14 cellular contexts compared by ENCODE assay signal in genomic region chr22:32850591-32851517, GRCh38. TPM values are rescaled to one million over a fixed set of nuclear protein-coding genes. Genes with fewer than 3 reads are reported as not detected.
A peak's percentile ranks its signal among the peaks of the same experiment; 100 is the strongest.
DNase-seq lines count a peak whose midpoint lies in the region; ATAC-seq, FAIRE-seq and TF ChIP-seq lines count a peak whose summit lies in the region.
"Had no signal": no experiment of that assay in that cellular context is flagged by ENCODE, and none has a peak within 500 bp of the region (broad histone marks: within the 10 kb centered on the region; RNA-seq: fewer than 3 reads in every experiment).

No MANE protein-coding gene starts in this region.

- H3K27ac ChIP-seq in liver (ENCODE audit: low read depth in 1 of 2, low read length in 2 of 2) (no peak overlapping the region), HepG2 (ENCODE audit: extremely low read length, insufficient read depth, low read length) (no peak overlapping the region), aorta (ENCODE audit: low read depth in 1 of 2, low read length in 2 of 2) (peak overlapping the region; percentile 68 to 73)
- H3K27ac ChIP-seq: foreskin keratinocyte had no signal

- H3K9ac ChIP-seq in liver (ENCODE audit: low read depth in 1 of 2, low read length in 2 of 2) (no peak overlapping the region), HepG2 (ENCODE audit: insufficient read depth, low read depth, low read length) (no peak overlapping the region)

- no peak for TF ChIP-seq POLR2A in HepG2 (IDR thresholded peaks at IDR 0.05; ENCODE audit: insufficient read depth in 1 of 2, low read depth in 2 of 2, low read length in 2 of 2)

- peaks cover 0 to 2% (median 0%) of the 10 kb centered on the region in 4 donors for H3K36me3 ChIP-seq in liver (ENCODE audit: control insufficient read depth in 4 of 4, insufficient read depth in 3 of 4, low read depth in 1 of 4, low read length in 3 of 4)
- peaks cover 6 to 74% of the 10 kb centered on the region in 2 experiments; a peak in 4 of 5 replicates for H3K36me3 ChIP-seq in HepG2 (replicated peaks in 1 of 2; ENCODE audit: control insufficient read depth in 1 of 2, insufficient read depth in 2 of 2, low read length in 2 of 2)
- no peaks in the 10 kb centered on the region for H3K36me3 ChIP-seq in aorta (ENCODE audit: control insufficient read depth in 1 of 2, insufficient read depth in 2 of 2, low read length in 1 of 2)

- TF ChIP-seq RAD21 in liver (IDR thresholded peaks at IDR 0.05) = peak; percentile 7 to 9
- TF ChIP-seq RAD21 in HepG2 (CRISPR knock-in tag; IDR thresholded peaks at IDR 0.05) = no peak

- POLR2A ChIA-PET in HepG2 (lab: Yijun Ruan, JAX) = no interaction called here

- in situ Hi-C loops in HepG2 (cut with HindIII; ENCODE audit: extremely low pct_ligation_motif_present, low pct_unique_long_range_greater_than_20kb) = no loop called here

- H2AFZ ChIP-seq in HepG2 (ENCODE audit: low read length) = no peak overlapping the region

- no peak for FAIRE-seq in HepG2 (lab: Jason Lieb, UNC)

- no TSS peak for BruUV-seq in HepG2 (replicated peaks; lab: Mats Ljungman, UMichigan)

- H3K9me3 ChIP-seq in liver (ENCODE audit: control insufficient read depth in 4 of 4, low read length in 3 of 4) = no peaks in the 10 kb centered on the region
- no peaks in the 10 kb centered on the region for H3K9me3 ChIP-seq in HepG2 (ENCODE audit: low read length)
- H3K9me3 ChIP-seq in aorta (ENCODE audit: control insufficient read depth, low read length) = no peaks in the 10 kb centered on the region

- no peak overlapping the region for H3K4me2 ChIP-seq in HepG2 (ENCODE audit: low read depth, low read length)

- intact Hi-C loops in HepG2 (cut with micrococcal nuclease; ENCODE audit: unreplicated experiment) (no loop called here), posterior vena cava (cut with DNase I) (no loop called here), aorta (cut with DNase I) (loop anchor here in 1 of 2 donors (5.0 kb wide), 1 partner anchor 49 kb away; the partner anchor contains the start of gene TIMP3)

- TF ChIP-seq CTCF in liver (IDR thresholded peaks at IDR 0.05; ENCODE audit: low read depth, low read length, missing input control) (no peak), HepG2 (CRISPR knock-in tag; IDR thresholded peaks at IDR 0.05) (no peak)

- ATAC-seq in HepG2 (no peak), aorta (ENCODE audit: low FRiP score) (peak; percentile 81), GM18498 (IDR thresholded peaks at IDR 0.05; ENCODE audit: unreplicated experiment) (no peak), GM19395 (IDR thresholded peaks at IDR 0.05; ENCODE audit: unreplicated experiment) (no peak)
- ATAC-seq: foreskin keratinocyte; naive thymus-derived CD8-positive, alpha-beta T cell; PC-3 had no signal

- no peaks in the 10 kb centered on the region for H3K79me2 ChIP-seq in HepG2 (ENCODE audit: insufficient read depth, low read length)

- no peak overlapping the region for H3K4me3 ChIP-seq in liver (ENCODE audit: low read depth in 1 of 3, low read length in 3 of 3)
- no peak overlapping the region for H3K4me3 ChIP-seq in HepG2 (replicated peaks in 1 of 3; ENCODE audit: insufficient read depth in 1 of 3, low read depth in 2 of 3, low read length in 3 of 3)
- H3K4me3 ChIP-seq in aorta (ENCODE audit: low read length in 2 of 2) = no peak overlapping the region

- CTCF ChIA-PET in HepG2 (lab: Yijun Ruan, JAX; ENCODE audit: low intra/inter-chr PET ratio, low total read pairs) = no interaction called here

- 75% methylated on average over 11 of the region's 11 CpGs for WGBS in liver
- WGBS in HepG2 (ENCODE audit: low lambda C conversion rate) = 95% methylated on average over 10 of the region's 11 CpGs
- WGBS in aorta, 2 donors = 16% methylated on average over 11 of the region's 11 CpGs

- H3K4me1 ChIP-seq in liver (ENCODE audit: control insufficient read depth in 4 of 4, insufficient read depth in 4 of 4, low read length in 3 of 4) (peaks cover 3 to 13% (median 7%) of the 10 kb centered on the region in 4 donors), HepG2 (ENCODE audit: insufficient read depth, low read length) (no peaks in the 10 kb centered on the region), aorta (ENCODE audit: control insufficient read depth in 1 of 2, insufficient read depth in 2 of 2, low read length in 2 of 2) (peaks cover 3 to 11% of the 10 kb centered on the region in 2 donors)

- H3K27me3 ChIP-seq in liver (ENCODE audit: control insufficient read depth in 4 of 4, insufficient read depth in 4 of 4, low read length in 3 of 4) = no peaks in the 10 kb centered on the region
- no peaks in the 10 kb centered on the region for H3K27me3 ChIP-seq in HepG2 (ENCODE audit: control insufficient read depth in 1 of 2, insufficient read depth in 2 of 2, low read length in 2 of 2)
- no peaks in the 10 kb centered on the region for H3K27me3 ChIP-seq in aorta (ENCODE audit: control insufficient read depth in 1 of 2, insufficient read depth in 2 of 2, low read length in 1 of 2)
- H3K27me3 ChIP-seq: foreskin keratinocyte had no signal

- DNase-seq in HepG2 (ENCODE audit: low spot score) = no peak
- DNase-seq in iris pigment epithelial cell (ENCODE audit: low read depth) = peak; percentile 5
- peak; percentile 95 for DNase-seq in posterior vena cava (ENCODE audit: low spot score)
- DNase-seq in aorta = peak; percentile 89 to 90
- no peak for DNase-seq in H4 (ENCODE audit: low spot score)
- DNase-seq: 8988T; DND-41; foreskin keratinocyte; naive thymus-derived CD8-positive, alpha-beta T cell; PC-3; stimulated activated CD4-positive, alpha-beta T cell treated with anti-CD3 and anti-CD28 coated beads, Interleukin-2, amount 100 ng/mL, for 24 hours had no signal

- H4K20me1 ChIP-seq in HepG2 (ENCODE audit: insufficient read depth, low read length) = peaks cover 6% of the 10 kb centered on the region

- TF ChIP-seq EP300 in HepG2 (IDR thresholded peaks at IDR 0.05; ENCODE audit: low read depth in 2 of 2, low read length in 2 of 2) = no peak
- TF ChIP-seq EP300 in HepG2 (CRISPR knock-in tag; IDR thresholded peaks at IDR 0.05; ENCODE audit: borderline replicate concordance) = no peak

TF ChIP-seq in liver, 16 proteins besides CTCF, POLR2A, EP300 and RAD21:
- TF ChIP-seq MAX (IDR thresholded peaks at IDR 0.05) (no peak), HNF4A (conservative IDR thresholded peaks at IDR 0.05) (peak; percentile 8 to 28), RXRA (IDR thresholded peaks at IDR 0.05) (peak in 1 of 2 donors; percentile 10), YY1 (IDR thresholded peaks at IDR 0.05) (no peak)
TF ChIP-seq in liver: peak in this region for 2.

TF ChIP-seq in HepG2, 621 proteins besides CTCF, POLR2A, EP300 and RAD21:
- TF ChIP-seq ZIK1 (CRISPR knock-in tag; IDR thresholded peaks at IDR 0.05; ENCODE audit: borderline replicate concordance, low read depth) = no peak
- TF ChIP-seq, protein P1, sequence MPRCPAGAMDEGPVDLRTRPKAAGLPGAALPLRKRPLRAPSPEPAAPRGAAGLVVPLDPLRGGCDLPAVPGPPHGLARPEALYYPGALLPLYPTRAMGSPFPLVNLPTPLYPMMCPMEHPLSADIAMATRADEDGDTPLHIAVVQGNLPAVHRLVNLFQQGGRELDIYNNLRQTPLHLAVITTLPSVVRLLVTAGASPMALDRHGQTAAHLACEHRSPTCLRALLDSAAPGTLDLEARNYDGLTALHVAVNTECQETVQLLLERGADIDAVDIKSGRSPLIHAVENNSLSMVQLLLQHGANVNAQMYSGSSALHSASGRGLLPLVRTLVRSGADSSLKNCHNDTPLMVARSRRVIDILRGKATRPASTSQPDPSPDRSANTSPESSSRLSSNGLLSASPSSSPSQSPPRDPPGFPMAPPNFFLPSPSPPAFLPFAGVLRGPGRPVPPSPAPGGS (CRISPR knock-in tag; IDR thresholded peaks at IDR 0.05) = no peak
- TF ChIP-seq ZBTB3 (CRISPR knock-in tag; IDR thresholded peaks at IDR 0.05; ENCODE audit: borderline replicate concordance, low read depth) = no peak
- TF ChIP-seq ZZZ3 (CRISPR knock-in tag; IDR thresholded peaks at IDR 0.05; ENCODE audit: borderline replicate concordance) = no peak
- TF ChIP-seq ZNF839 (CRISPR knock-in tag; IDR thresholded peaks at IDR 0.05; ENCODE audit: borderline replicate concordance) = no peak
TF ChIP-seq in HepG2: peak in this region for 0.

RNA-seq across cellular contexts. Expression of gene TIMP3, which starts 49.3 kb away (rescaled TPM):
- total RNA-seq in liver = 10 to 100 TPM; 28.0 to 44.0 TPM
- 10 to 100 TPM; 30.7 to 31.7 TPM for polyA plus RNA-seq in liver
- total RNA-seq in HepG2 (2016; rRNA removed; fragmentation: Illumina TruSeq; extraction: Trizol) = 28.7 and 57.3 TPM in 2 replicates
- total RNA-seq in HepG2 (2016; cell fraction: cytosol; rRNA removed; fragmentation: Illumina TruSeq; extraction: Trizol; ENCODE audit: low read depth) = 5.1 and 5.6 TPM in 2 replicates
- total RNA-seq in HepG2 (2016; cell fraction: insoluble cytoplasmic fraction; rRNA removed; fragmentation: Illumina TruSeq; extraction: Trizol) = 26.3 and 55.6 TPM in 2 replicates
- 17.2 and 19.0 TPM in 2 replicates for total RNA-seq in HepG2 (2016; cell fraction: membrane; rRNA removed; fragmentation: Illumina TruSeq; extraction: Trizol)
- 55.3 and 66.5 TPM in 2 replicates for total RNA-seq in HepG2 (2016; cell fraction: nucleus; rRNA removed; fragmentation: Illumina TruSeq; extraction: Trizol)
- polyA plus RNA-seq in HepG2 (2011; rRNA removed) = 75.2 and 86.6 TPM in 2 replicates
- 67.3 and 72.2 TPM in 2 replicates for polyA plus RNA-seq in HepG2 (2011; cell fraction: cytosol; rRNA removed)
- polyA plus RNA-seq in HepG2 (2011; cell fraction: nucleus; rRNA removed) = 29.5 and 30.5 TPM in 2 replicates
- polyA plus RNA-seq in HepG2 (2012) = 89.9 and 107 TPM in 2 replicates
- 5.5 TPM in 2 replicates for polyA plus RNA-seq in HepG2 (2016; cell fraction: cytosol; fragmentation: Illumina TruSeq; extraction: Trizol; ENCODE audit: low read depth)
- polyA plus RNA-seq in HepG2 (2016; cell fraction: insoluble cytoplasmic fraction; fragmentation: Illumina TruSeq; extraction: Trizol; ENCODE audit: low read depth) = 30.6 and 38.9 TPM in 2 replicates
- 12.2 and 12.9 TPM in 2 replicates for polyA plus RNA-seq in HepG2 (2016; cell fraction: membrane; fragmentation: Illumina TruSeq; extraction: Trizol; ENCODE audit: low read depth)
- polyA plus RNA-seq in HepG2 (2016; cell fraction: nucleus; fragmentation: Illumina TruSeq; extraction: Trizol; ENCODE audit: insufficient read depth, low read depth) = 90.8 and 96.2 TPM in 2 replicates
- polyA minus RNA-seq in HepG2 (2011; rRNA and poly(A)+ RNA removed; ENCODE audit: low replicate concordance) = 7.2 and 107 TPM in 2 replicates
- 51.1 and 55.3 TPM in 2 replicates for polyA minus RNA-seq in HepG2 (2011; cell fraction: cytosol; rRNA and poly(A)+ RNA removed)
- 20.5 and 25.0 TPM in 2 replicates for polyA minus RNA-seq in HepG2 (2011; cell fraction: nucleus; rRNA and poly(A)+ RNA removed)
- 100 to 1,000 TPM; 344 to 654 TPM for total RNA-seq in posterior vena cava
- 100 to 1,000 TPM; 298 to 410 TPM for total RNA-seq in aorta
- polyA plus RNA-seq in aorta = 10 to 100 TPM; 34.4 to 59.4 TPM
- 22.8 and 25.5 TPM in 2 replicates for total RNA-seq in H4 (2014; rRNA removed; shearing (Covaris generic))
- total RNA-seq: PC-3 had no signal
- polyA plus RNA-seq: naive thymus-derived CD8-positive, alpha-beta T cell had no signal

Comparison
In these comparisons a context has a peak if more than half of its experiments do, and no peak if none do; other contexts are left out.
1. H3K27ac ChIP-seq: peak in aorta (2 of 2); none in liver (0 of 2) and HepG2 (single experiment).
2. DNase-seq: peak in iris pigment epithelial cell (single experiment), posterior vena cava (single experiment) and aorta (2 of 2); none in HepG2 (single experiment) and H4 (single experiment).